In genomic region chr5:174665347-174665746, GRCh38 we compare ENCODE assay signal across 36 cellular contexts. TPM values are rescaled to one million over a fixed set of nuclear protein-coding genes. Genes with fewer than 3 reads are reported as not detected.
"Had no signal": no experiment of that assay in that cellular context is flagged by ENCODE, and none has a peak within 500 bp of the region (broad histone marks: within the 10 kb centered on the region; RNA-seq: fewer than 3 reads in every experiment).

No MANE protein-coding gene starts in this region.

- DNase-seq: Karpas-422, Kasumi-1, MG63, MM.1S, MV-4-11, NCI-H1048, NCI-H1092, NCI-H1092 treated with DMSO at 0.1 percent for 48 hours, NCI-H1105, NCI-H1105 treated with DMSO at 0.1 percent for 48 hours, NCI-H1417, NCI-H1417 treated with DMSO at 0.1 percent for 48 hours, NCI-H1436, NCI-H1436 treated with DMSO at 0.1 percent for 48 hours, NCI-H146, NCI-H1694, NCI-H1694 treated with DMSO at 0.1 percent for 48 hours, NCI-H187, NCI-H187 treated with DMSO at 0.1 percent for 48 hours, NCI-H1930, NCI-H2029, NCI-H2029 treated with DMSO at 0.1 percent for 48 hours, NCI-H2081, NCI-H2081 treated with DMSO at 0.1 percent for 48 hours, NCI-H2107, NCI-H2171, NCI-H2171 treated with DMSO at 0.1 percent for 48 hours, NCI-H2227 treated with DMSO at 0.1 percent for 48 hours, NCI-H226, NCI-H345, NCI-H446, NCI-H446 treated with DMSO at 0.1 percent for 48 hours, NCI-H510A, NCI-H510A treated with DMSO at 0.1 percent for 48 hours had no signal

- H3K4me2 ChIP-seq: KMS-11 had no signal

- H3K27ac ChIP-seq: KMS-11 had no signal

- H3K9me3 ChIP-seq: MG63 had no signal

- H3K9ac ChIP-seq: KMS-11 had no signal

- H3K4me3 ChIP-seq: MG63 had no signal

- H3K36me3 ChIP-seq: MG63 had no signal

RNA-seq across cellular contexts. Expression of gene MSX2, which starts 59.0 kb away (rescaled TPM):
- total RNA-seq: M059J had no signal
